7 cellular contexts compared by ENCODE assay signal in genomic region chr1:229272164-229273158, GRCh38. TPM values are rescaled to one million over a fixed set of nuclear protein-coding genes. Genes with fewer than 3 reads are reported as not detected.
DNase-seq lines count a peak whose midpoint lies in the region; ATAC-seq, FAIRE-seq and TF ChIP-seq lines count a peak whose summit lies in the region.

No MANE protein-coding gene starts in this region.

- H4K8ac ChIP-seq in H1 (ENCODE audit: extremely low read depth, insufficient read depth, low read length): no peak overlapping the region

- TF ChIP-seq EP300 in H1 (IDR thresholded peaks at IDR 0.05; ENCODE audit: borderline replicate concordance in 1 of 2, low read depth in 2 of 2, low read length in 2 of 2): no peak

- H4K20me1 ChIP-seq in OCI-LY3 (ENCODE audit: insufficient read depth, low read length): peaks cover 44% of the 10 kb centered on the region
- H4K20me1 ChIP-seq in H1 (replicated peaks in 1 of 2; ENCODE audit: control insufficient read depth in 1 of 2, insufficient read depth in 2 of 2, low read length in 2 of 2): peaks cover 6 to 9% of the 10 kb centered on the region in 2 experiments

- CTCF ChIA-PET in H1 (lab: Charles Lee; ENCODE audit: partially characterized antibody): interaction anchor here (0.6 to 1.7 kb wide), 2 partner anchors 106 to 208 kb away, joined by 3 to 5 read pairs; no protein-coding TSS in a partner anchor

- peak overlapping the region; percentile 56; the same call in 1 of the 2 replicates for H2AK5ac ChIP-seq in H1 (ENCODE audit: low read depth, low read length)

- H3K9ac ChIP-seq in OCI-LY3 (ENCODE audit: low read length) (peak overlapping the region; percentile 93), H1 (replicated peaks in 1 of 4; ENCODE audit: extremely low read depth in 1 of 4, low read depth in 3 of 4, low read length in 3 of 4) (0 out of 7 replicates have a peak overlapping the region, but pooled peaks of 1 of the 4 experiments have one; percentile 13), parathyroid adenoma (no peak overlapping the region)

- H3K4me3 ChIP-seq in GM12875 (ENCODE audit: low read depth, low read length): peak overlapping the region; percentile 65
- H3K4me3 ChIP-seq in OCI-LY3 (ENCODE audit: low read length): peak overlapping the region; percentile 91
- H3K4me3 ChIP-seq in H1 (ENCODE audit: extremely low read depth in 1 of 4, insufficient read depth in 2 of 4, low read depth in 3 of 4, low read length in 4 of 4): peak overlapping the region; percentile 75 to 91 (median 76); a peak in 7 of 8 replicates
- H3K4me3 ChIP-seq in parathyroid adenoma (ENCODE audit: low read depth, low read length): peak overlapping the region; percentile 79

- no peak for ATAC-seq in HG03521 (IDR thresholded peaks at IDR 0.05; ENCODE audit: unreplicated experiment)

- H3K36me3 ChIP-seq in OCI-LY3 (replicated peaks; ENCODE audit: low read depth, low read length): peaks cover 7% of the 10 kb centered on the region
- H3K36me3 ChIP-seq in H1 (ENCODE audit: control insufficient read depth in 2 of 4, insufficient read depth in 4 of 4, low read length in 3 of 4): no peaks in the 10 kb centered on the region; a peak in 1 of 8 replicates
- no peaks in the 10 kb centered on the region for H3K36me3 ChIP-seq in parathyroid adenoma (ENCODE audit: control insufficient read depth, insufficient read depth, low read length)

- no peak overlapping the region for H2BK12ac ChIP-seq in H1 (ENCODE audit: low read depth, low read length)

- DNase-seq in H1 (ENCODE audit: low read depth in 1 of 2, low spot score in 2 of 2) (no peak), islet precursor cell (no peak), NCI-H748 treated with DMSO at 0.1 percent for 48 hours (lab: John Stamatoyannopoulos, UW) (no peak)

- no peaks in the 10 kb centered on the region for H3K27me3 ChIP-seq in OCI-LY3 (ENCODE audit: low read depth, low read length)
- peaks cover 0 to 10% (median 6%) of the 10 kb centered on the region in 4 experiments; a peak in 5 of 7 replicates for H3K27me3 ChIP-seq in H1 (replicated peaks in 1 of 4; ENCODE audit: control insufficient read depth in 3 of 4, extremely low read depth in 1 of 4, insufficient read depth in 3 of 4, low read length in 3 of 4)
- H3K27me3 ChIP-seq in parathyroid adenoma (ENCODE audit: control insufficient read depth, insufficient read depth, low read length): no peaks in the 10 kb centered on the region

- no peak overlapping the region for H3K18ac ChIP-seq in H1 (ENCODE audit: extremely low read depth, low read length)

- H3K27ac ChIP-seq in OCI-LY3 (ENCODE audit: low read length) (no peak overlapping the region), H1 (ENCODE audit: low read depth, low read length) (no peak overlapping the region), parathyroid adenoma (peak overlapping the region; percentile 19)

- no peak overlapping the region for H3K4ac ChIP-seq in H1 (replicated peaks; ENCODE audit: insufficient read length, low read depth, low read length)

- no peaks in the 10 kb centered on the region for H3K9me3 ChIP-seq in OCI-LY3 (ENCODE audit: insufficient read depth, low read length)
- no peaks in the 10 kb centered on the region; a peak in 1 of 4 replicates for H3K9me3 ChIP-seq in H1 (ENCODE audit: insufficient read depth in 2 of 2, low read depth in 1 of 2, low read length in 1 of 2)
- no peaks in the 10 kb centered on the region for H3K9me3 ChIP-seq in parathyroid adenoma (ENCODE audit: control insufficient read depth, low read length)

- peaks cover 15% of the 10 kb centered on the region for H3K79me1 ChIP-seq in H1 (ENCODE audit: low read depth, low read length)

- H4K5ac ChIP-seq in H1 (ENCODE audit: insufficient read length, low read depth, low read length): no peak overlapping the region

- H3K56ac ChIP-seq in H1 (replicated peaks; ENCODE audit: insufficient read length, low read depth, low read length): no peak overlapping the region

- H3K4me1 ChIP-seq in OCI-LY3 (ENCODE audit: low read length) (peaks cover 17% of the 10 kb centered on the region), H1 (replicated peaks in 1 of 4; ENCODE audit: control insufficient read depth in 3 of 4, insufficient read depth in 4 of 4, low read length in 3 of 4) (peaks cover 3 to 12% (median 8%) of the 10 kb centered on the region in 4 experiments), parathyroid adenoma (peaks cover 2% of the 10 kb centered on the region)

- no peak overlapping the region for H2BK5ac ChIP-seq in H1 (ENCODE audit: low read depth, low read length)

- no peak for TF ChIP-seq RAD21 in H1 (IDR thresholded peaks at IDR 0.05 in 1 of 2, conservative IDR thresholded peaks at IDR 0.05 in 1 of 2; ENCODE audit: low read depth in 2 of 2, low read length in 2 of 2)

- 79% methylated on average over 11 of the region's 11 CpGs; no CpG with 5 or more reads in 1 of the 2 experiments for WGBS in H1 (ENCODE audit: extremely low coverage in 1 of 2, insufficient coverage in 1 of 2, insufficient read length in 1 of 2, insufficient replicate concordance in 2 of 2, low coverage in 1 of 2, low lambda C conversion rate in 2 of 2, missing lambda C conversion rate in 1 of 2), 2 experiments

- no peak for FAIRE-seq in H1 (lab: Jason Lieb, UNC)

- no peak overlapping the region; the same call in 1 of the 2 replicates for H2BK15ac ChIP-seq in H1 (ENCODE audit: low read length)

- H2AFZ ChIP-seq in OCI-LY3 (ENCODE audit: low read depth, low read length) (no peak overlapping the region), H1 (ENCODE audit: low read length) (no peak overlapping the region), parathyroid adenoma (no peak overlapping the region)

- POLR2A ChIA-PET in H1 (lab: Charles Lee; ENCODE audit: partially characterized antibody): interaction anchor here (1.1 to 1.3 kb wide), 2 partner anchors 13 to 209 kb away, joined by 3 read pairs; no protein-coding TSS in a partner anchor

- H3K79me2 ChIP-seq in OCI-LY3 (ENCODE audit: low read length) (peaks cover 59% of the 10 kb centered on the region), H1 (ENCODE audit: control insufficient read depth in 1 of 2, insufficient read depth in 2 of 2, low read length in 2 of 2) (peaks cover 9 to 56% of the 10 kb centered on the region in 2 experiments), parathyroid adenoma (peaks cover 8% of the 10 kb centered on the region)

- H2BK120ac ChIP-seq in H1 (replicated peaks; ENCODE audit: low read depth, low read length): no peak overlapping the region

- TF ChIP-seq CTCF in GM12875 (IDR thresholded peaks at IDR 0.05; ENCODE audit: borderline replicate concordance, insufficient read depth, low read depth, low read length): no peak
- no peak for TF ChIP-seq CTCF in OCI-LY3 (IDR thresholded peaks at IDR 0.05; ENCODE audit: low read depth, low read length)
- TF ChIP-seq CTCF in H1 (IDR thresholded peaks at IDR 0.05; ENCODE audit: control extremely low read depth in 1 of 3, insufficient read depth in 1 of 3, low read depth in 1 of 3, low read length in 3 of 3): no peak
- TF ChIP-seq CTCF in parathyroid adenoma (IDR thresholded peaks at IDR 0.05): no peak

- H3K23me2 ChIP-seq in H1 (ENCODE audit: low read depth, low read length): no peaks in the 10 kb centered on the region; the same call in 1 of the 2 replicates

- H3K4me2 ChIP-seq in OCI-LY3 (ENCODE audit: low read length) (peak overlapping the region; percentile 92), H1 (ENCODE audit: insufficient read depth in 1 of 2, low read depth in 2 of 2, low read length in 2 of 2) (peak overlapping the region; percentile 75 to 94), parathyroid adenoma (ENCODE audit: low read length) (peak overlapping the region; percentile 97)

- no peak overlapping the region for H2BK20ac ChIP-seq in H1 (ENCODE audit: low read length)

- H4K91ac ChIP-seq in H1 (replicated peaks; ENCODE audit: insufficient read length, low read length): no peak overlapping the region

- H3K14ac ChIP-seq in H1 (ENCODE audit: insufficient read length): no peak overlapping the region

- H3K23ac ChIP-seq in H1 (ENCODE audit: insufficient read length): no peak overlapping the region

- no peak for TF ChIP-seq POLR2A in H1 (IDR thresholded peaks at IDR 0.05; ENCODE audit: control extremely low read depth in 1 of 2, low read depth in 2 of 2, low read length in 2 of 2)

TF ChIP-seq in H1, 55 proteins besides CTCF, POLR2A, EP300 and RAD21:
- TF ChIP-seq KDM4A (IDR thresholded peaks at IDR 0.05; ENCODE audit: low read depth, low read length, severe bottlenecking) (no peak), BACH1 (IDR thresholded peaks at IDR 0.05; ENCODE audit: low read length) (no peak), SP4 (IDR thresholded peaks at IDR 0.05; ENCODE audit: low read length) (no peak), GTF2F1 (IDR thresholded peaks at IDR 0.05; ENCODE audit: borderline replicate concordance, low read depth, low read length) (no peak), KDM1A (IDR thresholded peaks at IDR 0.05; ENCODE audit: borderline replicate concordance, low read length) (no peak)
- TF ChIP-seq, protein P1, sequence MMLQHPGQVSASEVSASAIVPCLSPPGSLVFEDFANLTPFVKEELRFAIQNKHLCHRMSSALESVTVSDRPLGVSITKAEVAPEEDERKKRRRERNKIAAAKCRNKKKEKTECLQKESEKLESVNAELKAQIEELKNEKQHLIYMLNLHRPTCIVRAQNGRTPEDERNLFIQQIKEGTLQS (IDR thresholded peaks at IDR 0.05; ENCODE audit: insufficient read depth, low read depth, low read length): no peak
- TF ChIP-seq, protein P2, sequence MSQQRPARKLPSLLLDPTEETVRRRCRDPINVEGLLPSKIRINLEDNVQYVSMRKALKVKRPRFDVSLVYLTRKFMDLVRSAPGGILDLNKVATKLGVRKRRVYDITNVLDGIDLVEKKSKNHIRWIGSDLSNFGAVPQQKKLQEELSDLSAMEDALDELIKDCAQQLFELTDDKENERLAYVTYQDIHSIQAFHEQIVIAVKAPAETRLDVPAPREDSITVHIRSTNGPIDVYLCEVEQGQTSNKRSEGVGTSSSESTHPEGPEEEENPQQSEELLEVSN (IDR thresholded peaks at IDR 0.05): no peak

RNA-seq across cellular contexts. Expression of gene RAB4A, which starts 1.6 kb away (rescaled TPM):
- 68.8 and 73.4 TPM in 2 replicates for total RNA-seq in H1 (2021; fragmentation: NEBNext Ultra II Directional; extraction: Animal tissue kit (Norgen Biotek cat#: 25700))
- polyA plus RNA-seq in H1 (2011; rRNA removed): 13.3 and 16.7 TPM in 2 replicates
- polyA plus RNA-seq in H1 (2011; cell fraction: cytosol; rRNA removed): 30.0 TPM
- polyA plus RNA-seq in H1 (2011; cell fraction: nucleus; rRNA removed): 12.3 TPM
- polyA plus RNA-seq in H1 (2012, experiment 1 of 2): 34.1 to 42.5 TPM (median 36.4 TPM) in 4 replicates
- polyA plus RNA-seq in H1 (2012, experiment 2 of 2): 26.9 TPM
- polyA plus RNA-seq in H1 (2013, experiment 1 of 2): 20.3 TPM
- 21.3 TPM for polyA plus RNA-seq in H1 (2013, experiment 2 of 2)
- 5.7 and 6.6 TPM in 2 replicates for polyA minus RNA-seq in H1 (2011; rRNA and poly(A)+ RNA removed)
- polyA minus RNA-seq in H1 (2011; cell fraction: cytosol; rRNA and poly(A)+ RNA removed): 11.6 TPM
- 19.8 TPM for polyA minus RNA-seq in H1 (2011; cell fraction: nucleus; rRNA and poly(A)+ RNA removed)
